In the genomic region with DNA sequence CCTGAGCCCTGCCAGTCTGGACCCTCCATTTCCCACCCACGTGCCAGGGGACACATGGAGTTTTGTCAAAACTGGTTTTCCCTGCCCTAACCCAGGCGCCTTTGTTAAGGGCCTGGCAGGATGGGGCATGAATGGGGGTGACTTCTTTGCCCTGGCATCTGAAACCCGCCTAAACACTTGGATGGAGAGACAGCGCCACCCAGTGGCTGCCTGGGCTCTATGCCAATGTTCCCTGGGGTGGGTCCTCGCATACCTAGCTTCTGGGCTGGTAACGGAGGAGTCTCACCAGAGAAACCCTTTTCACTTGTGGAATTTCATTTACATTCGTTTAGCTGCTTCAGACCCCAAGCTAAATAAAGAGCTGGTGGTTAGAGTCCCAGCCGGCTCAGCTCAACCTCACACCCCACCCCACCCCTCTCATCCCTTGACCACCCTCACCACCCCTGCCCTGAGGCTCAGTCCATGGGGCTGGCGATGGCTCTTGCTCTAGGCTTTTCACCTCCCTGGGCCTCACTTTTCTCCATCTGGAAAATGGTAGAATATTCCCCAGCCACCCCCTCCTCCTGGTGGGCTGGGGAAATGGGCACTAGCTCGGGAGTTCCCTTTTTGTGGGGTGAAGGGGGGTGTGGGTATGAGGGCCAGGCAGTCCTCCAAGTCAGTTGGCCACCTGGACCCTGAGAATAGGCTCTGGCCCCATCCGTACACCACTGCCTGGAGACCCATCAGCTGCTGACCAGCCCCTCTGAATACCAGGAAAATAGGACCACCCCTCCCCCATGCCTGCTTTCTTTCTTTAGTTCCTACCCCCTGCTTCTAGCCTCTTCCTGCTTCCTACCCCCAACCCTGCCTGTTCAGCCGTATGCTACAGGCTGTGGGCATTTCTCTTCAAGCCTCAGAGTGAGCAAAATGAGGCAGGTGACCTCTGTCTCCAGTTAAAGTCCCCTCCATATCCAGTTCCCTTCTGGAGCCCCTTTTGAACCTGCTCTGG, we compare ENCODE assay signal across 8 cellular contexts.
A peak's percentile ranks its signal among the peaks of the same experiment; 100 is the strongest.
DNase-seq lines count a peak whose midpoint lies in the region; ATAC-seq and TF ChIP-seq lines count a peak whose summit lies in the region.

No MANE protein-coding gene starts in this region.

- no peak for TF ChIP-seq POLR2A in GM18505 (IDR thresholded peaks at IDR 0.05; ENCODE audit: borderline replicate concordance, extremely low read depth, insufficient read depth, insufficient read length)

- DNase-seq in ELF-1 (ENCODE audit: low read depth, low spot score) (peak; percentile 99), NCI-H748 treated with DMSO at 0.1 percent for 48 hours (lab: John Stamatoyannopoulos, UW) (peak; percentile 11), epidermal melanocyte (ENCODE audit: insufficient read length, low spot score) (peak; percentile 55), midbrain (lab: John Stamatoyannopoulos, UW) (peak; percentile 67)
- DNase-seq in activated CD8-positive, alpha-beta memory T cell treated with anti-CD3 and anti-CD28 coated beads for 48 hours (ENCODE audit: low read depth in 2 of 3, low spot score in 2 of 3), result peak; percentile 36 to 67 (median 45)
- peak; percentile 62 for DNase-seq in stimulated activated CD8-positive, alpha-beta memory T cell treated with anti-CD3 and anti-CD28 coated beads, Interleukin-4, amount 100 ng/mL, for 24 hours (ENCODE audit: low read depth)

- ATAC-seq in HG02938 (IDR thresholded peaks at IDR 0.05; ENCODE audit: unreplicated experiment) (peak; percentile 68), GM18505 (IDR thresholded peaks at IDR 0.05; ENCODE audit: unreplicated experiment) (no peak)

Comparison
In these comparisons a context has a peak if more than half of its experiments do, and no peak if none do; other contexts are left out.
1. DNase-seq: peak in every context shown above with its lines; median percentile 99 in ELF-1; 67 in midbrain; 62 in stimulated activated CD8-positive, alpha-beta memory T cell treated with anti-CD3 and anti-CD28 coated beads, Interleukin-4, amount 100 ng/mL, for 24 hours; 55 in epidermal melanocyte; 45 in activated CD8-positive, alpha-beta memory T cell treated with anti-CD3 and anti-CD28 coated beads for 48 hours; 11 in NCI-H748 treated with DMSO at 0.1 percent for 48 hours.